ENCODE assay signal across 8 cellular contexts in genomic region chrX:24023538-24023937, GRCh38. TPM values are rescaled to one million over a fixed set of nuclear protein-coding genes. Genes with fewer than 3 reads are reported as not detected.
DNase-seq lines count a peak whose midpoint lies in the region; TF ChIP-seq lines count a peak whose summit lies in the region.

No MANE protein-coding gene starts in this region.

- no peak overlapping the region for H3K27ac ChIP-seq in coronary artery

- H3K4me3 Mint-ChIP-seq in CD14-positive monocyte (peak overlapping the region; percentile 79), nephron progenitor cell (peak overlapping the region; percentile 91)

- DNase-seq in CD14-positive monocyte (ENCODE audit: low spot score) (no peak), LNCaP clone FGC (ENCODE audit: low read depth) (no peak), coronary artery (ENCODE audit: low spot score) (no peak), nephron progenitor cell (no peak), H4 (ENCODE audit: low spot score) (no peak), NCI-H69 (lab: John Stamatoyannopoulos, UW) (no peak), ACHN (no peak), NCI-H1092 treated with DMSO at 0.1 percent for 48 hours (lab: John Stamatoyannopoulos, UW) (no peak)

- H3K27me3 Mint-ChIP-seq in CD14-positive monocyte (ENCODE audit: low read depth in 3 of 3) (peaks cover 0 to 51% (median 0%) of the 10 kb centered on the region in 3 donors), nephron progenitor cell (ENCODE audit: low read depth, poor library complexity) (peaks cover 3% of the 10 kb centered on the region)

- H3K4me3 ChIP-seq in LNCaP clone FGC (ENCODE audit: low read depth, low read length) = peak overlapping the region; percentile 73
- H3K4me3 ChIP-seq in coronary artery = peak overlapping the region; percentile 78

- peaks cover 0 to 30% (median 3%) of the 10 kb centered on the region in 7 donors for H3K9me3 Mint-ChIP-seq in CD14-positive monocyte
- no peaks in the 10 kb centered on the region for H3K9me3 Mint-ChIP-seq in nephron progenitor cell

- intact Hi-C loops in CD14-positive monocyte (cut with micrococcal nuclease) = loop anchor here in 1 of 2 donors (10.0 kb wide), 1 partner anchor 119 kb away; the partner anchor contains the start of genes APOO and CXorf58

- TF ChIP-seq CTCF in CD14-positive monocyte (IDR thresholded peaks at IDR 0.05) (no peak), LNCaP clone FGC (IDR thresholded peaks at IDR 0.05; ENCODE audit: control insufficient read depth, extremely low read depth, insufficient read depth) (no peak), coronary artery (IDR thresholded peaks at IDR 0.05) (no peak), nephron progenitor cell (IDR thresholded peaks at IDR 0.05) (no peak)

- peaks cover 30% of the 10 kb centered on the region for H3K4me1 Mint-ChIP-seq in CD14-positive monocyte
- peaks cover 46% of the 10 kb centered on the region for H3K4me1 Mint-ChIP-seq in nephron progenitor cell

- in situ Hi-C loops in ACHN (cut with HindIII; ENCODE audit: low pct_ligation_motif_present, low pct_unique_long_range_greater_than_20kb, low sequenced_read_pairs) = no loop called here

- H3K36me3 Mint-ChIP-seq in CD14-positive monocyte = peaks cover 0 to 5% of the 10 kb centered on the region in 2 donors
- H3K36me3 Mint-ChIP-seq in nephron progenitor cell (ENCODE audit: low read depth) = peaks cover 33% of the 10 kb centered on the region

- peak overlapping the region in 2 of 7 donors; percentile 4 to 22 for H3K27ac Mint-ChIP-seq in CD14-positive monocyte
- no peak overlapping the region for H3K27ac Mint-ChIP-seq in nephron progenitor cell

RNA-seq across cellular contexts. Expression of gene KLHL15, which starts 3.4 kb away (rescaled TPM):
- polyA plus RNA-seq in CD14-positive monocyte = 1 to 10 TPM; 3.2 to 3.9 TPM
- 4.9 and 7.8 TPM in 2 replicates for total RNA-seq in H4 (2014; rRNA removed; shearing (Covaris generic))

RNA-seq across cellular contexts. Expression of gene EIF2S3, which starts 31.2 kb away (rescaled TPM):
- 10 to 100 TPM; 87.1 to 87.2 TPM for polyA plus RNA-seq in CD14-positive monocyte
- total RNA-seq in H4 (2014; rRNA removed; shearing (Covaris generic)) = 280 and 328 TPM in 2 replicates
